In the genomic region with DNA sequence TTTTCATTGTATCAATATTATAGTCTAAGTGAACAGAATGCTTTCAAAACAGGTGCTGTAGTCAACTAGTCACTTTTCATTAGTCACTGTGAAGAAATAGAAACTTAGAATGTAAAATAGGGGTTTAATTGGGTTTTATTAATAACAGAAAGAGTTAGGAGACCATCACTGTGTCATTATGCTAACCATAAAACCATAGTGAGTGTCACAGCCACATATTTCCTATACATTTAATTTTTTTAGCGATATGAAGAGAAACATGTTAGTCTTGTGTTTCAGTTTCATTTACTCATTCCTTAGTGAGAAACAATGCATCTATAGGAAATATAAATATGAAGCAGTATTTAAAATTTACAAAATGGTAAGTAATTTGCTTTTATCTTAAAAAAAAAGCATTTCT, we compare ENCODE assay signal across 30 cellular contexts. TPM values are rescaled to one million over a fixed set of nuclear protein-coding genes. Genes with fewer than 3 reads are reported as not detected.
DNase-seq lines count a peak whose midpoint lies in the region; ATAC-seq and TF ChIP-seq lines count a peak whose summit lies in the region.
"Had no signal": no experiment of that assay in that cellular context is flagged by ENCODE, and none has a peak within 500 bp of the region (broad histone marks: within the 10 kb centered on the region; RNA-seq: fewer than 3 reads in every experiment).

No MANE protein-coding gene starts in this region.

- H3K9me3 ChIP-seq in heart left ventricle, result no peaks in the 10 kb centered on the region
- no peaks in the 10 kb centered on the region for H3K9me3 ChIP-seq in spleen
- H3K9me3 ChIP-seq: BLaER1, Caco-2, upper lobe of left lung had no signal

- no peak for TF ChIP-seq CTCF in activated CD8-positive, alpha-beta T cell treated with anti-CD3 and anti-CD28 coated beads for 36 hours (IDR thresholded peaks at IDR 0.05)
- TF ChIP-seq CTCF in heart left ventricle (IDR thresholded peaks at IDR 0.05) (no peak), spleen (IDR thresholded peaks at IDR 0.05 in 8 of 11, conservative IDR thresholded peaks at IDR 0.05 in 3 of 11) (no peak)

- peak overlapping the region; percentile 14 for H3K27ac Mint-ChIP-seq in activated T-cell treated with anti-CD3 and anti-CD28 coated beads, Interleukin-2, amount 50 U/mL, for 72 hours
- H3K27ac Mint-ChIP-seq in activated CD8-positive, alpha-beta T cell treated with anti-CD3 and anti-CD28 coated beads for 36 hours, result peak overlapping the region; percentile 58
- H3K27ac Mint-ChIP-seq in stimulated activated effector memory CD8-positive, alpha-beta T cell treated with anti-CD3 and anti-CD28 coated beads, Interleukin-12 subunit alpha, Interleukin-12 subunit beta, amount 100 ng/mL, for 72 hours, result peak overlapping the region; percentile 34
- H3K27ac Mint-ChIP-seq: activated B cell treated with CpG ODN at 0.5 μM for 24 hours, H9, nephron had no signal

- H3K4me1 ChIP-seq in heart left ventricle, result peaks cover 0 to 9% (median 0%) of the 10 kb centered on the region in 12 donors
- H3K4me1 ChIP-seq in spleen, result peaks cover 0 to 24% (median 7%) of the 10 kb centered on the region in 6 donors
- H3K4me1 ChIP-seq: Caco-2, upper lobe of left lung had no signal

- H3K27me3 ChIP-seq in heart left ventricle (peaks cover 0 to 19% (median 0%) of the 10 kb centered on the region in 9 donors), spleen (replicated peaks in 1 of 7) (peaks cover 0 to 5% (median 0%) of the 10 kb centered on the region in 7 donors)
- H3K27me3 ChIP-seq: BLaER1, upper lobe of left lung had no signal

- H3K27ac ChIP-seq in heart left ventricle (no peak overlapping the region), spleen (no peak overlapping the region)
- H3K27ac ChIP-seq: BLaER1, epithelial cell of prostate, upper lobe of left lung had no signal

- WGBS in heart left ventricle, 4 donors, result 90 to 93% (median 93%) methylated on average over 1 of the region's 1 CpG
- 45 to 64% (median 61%) methylated on average over 1 of the region's 1 CpG for WGBS in spleen, 5 donors

- ATAC-seq in activated T-cell treated with anti-CD3 and anti-CD28 coated beads, Interleukin-2, amount 50 U/mL, for 72 hours (replicated peaks in 1 of 2), result peak; percentile 60 to 67
- peak; percentile 53 for ATAC-seq in GM21786 (IDR thresholded peaks at IDR 0.05; ENCODE audit: unreplicated experiment)
- peak; percentile 64 for ATAC-seq in activated CD8-positive, alpha-beta T cell treated with anti-CD3 and anti-CD28 coated beads for 36 hours
- peak; percentile 89 for ATAC-seq in stimulated activated effector memory CD8-positive, alpha-beta T cell treated with anti-CD3 and anti-CD28 coated beads, Interleukin-12 subunit alpha, Interleukin-12 subunit beta, amount 100 ng/mL, for 72 hours
- no peak for ATAC-seq in heart left ventricle

- intact Hi-C loops in activated CD8-positive, alpha-beta T cell treated with anti-CD3 and anti-CD28 coated beads for 36 hours (cut with micrococcal nuclease), result loop anchor here (10.0 kb wide), 1 partner anchor 67 kb away; no protein-coding TSS in a partner anchor
- intact Hi-C loops in heart left ventricle (cut with DNase I) (no loop called here), spleen (cut with DNase I; ENCODE audit: low total_unique reads) (no loop called here)

- CTCF ChIA-PET in activated CD8-positive, alpha-beta T cell treated with anti-CD3 and anti-CD28 coated beads for 36 hours (lab: Charles Lee), result interaction anchor here (1.0 to 1.3 kb wide), 2 partner anchors 12 to 22 kb away, joined by 3 read pairs; a partner anchor contains a TSS

- DNase-seq in activated T-cell treated with anti-CD3 and anti-CD28 coated beads, Interleukin-2, amount 50 U/mL, for 72 hours, result no peak
- DNase-seq in activated T-cell treated with anti-CD3 and anti-CD28 coated beads, Interleukin-2, amount 50 U/mL, for 1 hour, result no peak
- DNase-seq in activated CD8-positive, alpha-beta T cell treated with anti-CD3 and anti-CD28 coated beads for 36 hours, result no peak
- DNase-seq in stimulated activated effector memory CD8-positive, alpha-beta T cell treated with anti-CD3 and anti-CD28 coated beads, Interleukin-12 subunit alpha, Interleukin-12 subunit beta, amount 100 ng/mL, for 72 hours (ENCODE audit: low spot score in 2 of 2), result no peak
- DNase-seq in heart left ventricle (no peak), spleen (no peak)
- DNase-seq: activated B cell treated with CpG ODN at 0.5 μM for 24 hours; activated gamma-delta T cell; anterior cingulate cortex; Caco-2; DMS79; effector CD4-positive, alpha-beta T cell; GDM1; glutamatergic neuron; H9; IMR-90; NCI-H1105 treated with DMSO at 0.1 percent for 48 hours; NCI-H2081; NCI-H226; NCI-H69; stimulated activated CD4-positive, alpha-beta T cell treated with anti-CD3 and anti-CD28 coated beads, Interleukin-1b, Interleukin-23, amount 100 ng/mL, for 48 hours; substantia nigra; upper lobe of left lung had no signal

- TF ChIP-seq POLR2A in heart left ventricle (IDR thresholded peaks at IDR 0.05) (no peak), spleen (IDR thresholded peaks at IDR 0.05) (no peak)

- H3K4me3 Mint-ChIP-seq in activated T-cell treated with anti-CD3 and anti-CD28 coated beads, Interleukin-2, amount 50 U/mL, for 72 hours, result peak overlapping the region in 1 of 2 donors; percentile 53
- H3K4me3 Mint-ChIP-seq in activated CD8-positive, alpha-beta T cell treated with anti-CD3 and anti-CD28 coated beads for 36 hours, result no peak overlapping the region
- H3K4me3 Mint-ChIP-seq in stimulated activated effector memory CD8-positive, alpha-beta T cell treated with anti-CD3 and anti-CD28 coated beads, Interleukin-12 subunit alpha, Interleukin-12 subunit beta, amount 100 ng/mL, for 72 hours, result no peak overlapping the region
- H3K4me3 Mint-ChIP-seq: activated B cell treated with CpG ODN at 0.5 μM for 24 hours, H9, nephron had no signal

- POLR2A ChIA-PET in activated CD8-positive, alpha-beta T cell treated with anti-CD3 and anti-CD28 coated beads for 36 hours (lab: Charles Lee), result no interaction called here

- H3K36me3 ChIP-seq in heart left ventricle (no peaks in the 10 kb centered on the region), spleen (no peaks in the 10 kb centered on the region)
- H3K36me3 ChIP-seq: upper lobe of left lung had no signal

- H3K4me1 Mint-ChIP-seq in activated T-cell treated with anti-CD3 and anti-CD28 coated beads, Interleukin-2, amount 50 U/mL, for 72 hours (ENCODE audit: low read depth), result peaks cover 48% of the 10 kb centered on the region
- H3K4me1 Mint-ChIP-seq in activated CD8-positive, alpha-beta T cell treated with anti-CD3 and anti-CD28 coated beads for 36 hours (ENCODE audit: low read depth), result peaks cover 42% of the 10 kb centered on the region
- H3K4me1 Mint-ChIP-seq in stimulated activated effector memory CD8-positive, alpha-beta T cell treated with anti-CD3 and anti-CD28 coated beads, Interleukin-12 subunit alpha, Interleukin-12 subunit beta, amount 100 ng/mL, for 72 hours, result peaks cover 22% of the 10 kb centered on the region
- H3K4me1 Mint-ChIP-seq: H9 had no signal

- H3K36me3 Mint-ChIP-seq in activated T-cell treated with anti-CD3 and anti-CD28 coated beads, Interleukin-2, amount 50 U/mL, for 72 hours (ENCODE audit: insufficient read depth in 2 of 2), result peaks cover 0 to 2% of the 10 kb centered on the region in 2 donors
- H3K36me3 Mint-ChIP-seq in activated CD8-positive, alpha-beta T cell treated with anti-CD3 and anti-CD28 coated beads for 36 hours (ENCODE audit: low read depth), result no peaks in the 10 kb centered on the region
- no peaks in the 10 kb centered on the region for H3K36me3 Mint-ChIP-seq in stimulated activated effector memory CD8-positive, alpha-beta T cell treated with anti-CD3 and anti-CD28 coated beads, Interleukin-12 subunit alpha, Interleukin-12 subunit beta, amount 100 ng/mL, for 72 hours

- peaks cover 5% of the 10 kb centered on the region for H3K27me3 Mint-ChIP-seq in activated T-cell treated with anti-CD3 and anti-CD28 coated beads, Interleukin-2, amount 50 U/mL, for 72 hours (ENCODE audit: low read depth)
- peaks cover 4% of the 10 kb centered on the region for H3K27me3 Mint-ChIP-seq in activated CD8-positive, alpha-beta T cell treated with anti-CD3 and anti-CD28 coated beads for 36 hours
- H3K27me3 Mint-ChIP-seq: activated B cell treated with CpG ODN at 0.5 μM for 24 hours had no signal

- no peaks in the 10 kb centered on the region for H3K9me3 Mint-ChIP-seq in activated T-cell treated with anti-CD3 and anti-CD28 coated beads, Interleukin-2, amount 50 U/mL, for 72 hours
- H3K9me3 Mint-ChIP-seq in activated CD8-positive, alpha-beta T cell treated with anti-CD3 and anti-CD28 coated beads for 36 hours, result no peaks in the 10 kb centered on the region
- no peaks in the 10 kb centered on the region for H3K9me3 Mint-ChIP-seq in stimulated activated effector memory CD8-positive, alpha-beta T cell treated with anti-CD3 and anti-CD28 coated beads, Interleukin-12 subunit alpha, Interleukin-12 subunit beta, amount 100 ng/mL, for 72 hours
- H3K9me3 Mint-ChIP-seq: activated B cell treated with CpG ODN at 0.5 μM for 24 hours, H9, nephron had no signal

- H3K4me3 ChIP-seq in heart left ventricle (no peak overlapping the region), spleen (no peak overlapping the region)
- H3K4me3 ChIP-seq: BLaER1, upper lobe of left lung had no signal

RNA-seq across cellular contexts. Expression of a gene that starts 22.2 kb away (rescaled TPM):
- total RNA-seq in activated T-cell treated with anti-CD3 and anti-CD28 coated beads, Interleukin-2, amount 50 U/mL, for 72 hours, result under 1 TPM; 0.37 to 0.38 TPM
- total RNA-seq in activated CD8-positive, alpha-beta T cell treated with anti-CD3 and anti-CD28 coated beads for 36 hours, result not detected
- total RNA-seq in heart left ventricle, result under 1 TPM in 1 of 9 donors, not detected in 8; 0.42 TPM
- not detected for polyA plus RNA-seq in heart left ventricle
- not detected for total RNA-seq in spleen
- under 1 TPM in 1 of 3 donors, not detected in 2; 0.11 TPM for polyA plus RNA-seq in spleen
- total RNA-seq: bronchial epithelial cell, IMR-90, osteoblast had no signal
- polyA plus RNA-seq: IMR-90, keratinocyte had no signal

RNA-seq across cellular contexts. Expression of a gene that starts 46.6 kb away (rescaled TPM):
- 10 to 100 TPM; 83.4 to 87.5 TPM for total RNA-seq in activated T-cell treated with anti-CD3 and anti-CD28 coated beads, Interleukin-2, amount 50 U/mL, for 72 hours
- 10 to 100 TPM; 38.7 to 41.4 TPM for total RNA-seq in activated CD8-positive, alpha-beta T cell treated with anti-CD3 and anti-CD28 coated beads for 36 hours
- total RNA-seq in heart left ventricle (10 to 100 TPM; 27.2 to 48.5 (median 31.1) TPM), spleen (10 to 100 TPM; 47.1 to 89.7 (median 68.2) TPM)
- polyA plus RNA-seq in heart left ventricle (10 to 100 TPM; 10.6 to 35.4 TPM), spleen (10 to 100 TPM; 26.9 to 38.7 (median 27.1) TPM)

RNA-seq across cellular contexts. Expression of a gene that starts 51.3 kb away (rescaled TPM):
- total RNA-seq in activated T-cell treated with anti-CD3 and anti-CD28 coated beads, Interleukin-2, amount 50 U/mL, for 72 hours, result 100 to 1,000 TPM in 1 of 2 donors, 10 to 100 TPM in 1; 95.0 to 104 TPM
- total RNA-seq in activated CD8-positive, alpha-beta T cell treated with anti-CD3 and anti-CD28 coated beads for 36 hours, result 10 to 100 TPM; 64.7 to 68.7 TPM
- 10 to 100 TPM; 44.4 to 88.3 (median 74.1) TPM for total RNA-seq in heart left ventricle
- 10 to 100 TPM; 64.4 to 88.5 TPM for polyA plus RNA-seq in heart left ventricle
- total RNA-seq in spleen, result 10 to 100 TPM; 43.5 to 63.7 (median 52.9) TPM
- 10 to 100 TPM; 69.1 to 76.0 (median 73.2) TPM for polyA plus RNA-seq in spleen

Comparison
In these comparisons a context has a peak if more than half of its experiments do, and no peak if none do; other contexts are left out.
1. ATAC-seq: peak in activated T-cell treated with anti-CD3 and anti-CD28 coated beads, Interleukin-2, amount 50 U/mL, for 72 hours (2 of 2), GM21786 (single experiment), activated CD8-positive, alpha-beta T cell treated with anti-CD3 and anti-CD28 coated beads for 36 hours (single experiment) and stimulated activated effector memory CD8-positive, alpha-beta T cell treated with anti-CD3 and anti-CD28 coated beads, Interleukin-12 subunit alpha, Interleukin-12 subunit beta, amount 100 ng/mL, for 72 hours (single experiment); none in heart left ventricle (0 of 4).
2. Peak in every context shown above with its lines, with median percentiles within 50 percentile points of each other: H3K27ac Mint-ChIP-seq.